Comparison of ENCODE assay signal across 8 cellular contexts in genomic region chr12:132687211-132688164, GRCh38. TPM values are rescaled to one million over a fixed set of nuclear protein-coding genes. Genes with fewer than 3 reads are reported as not detected.
DNase-seq lines count a peak whose midpoint lies in the region; ATAC-seq and TF ChIP-seq lines count a peak whose summit lies in the region.

POLE (minus strand) TSS chr12:132687342; CDS start chr12:132687315, 27 bp downstream.
PXMP2 (plus strand) TSS chr12:132687587; CDS start chr12:132687671, 84 bp downstream.

- H3K27ac Mint-ChIP-seq in activated naive CD4-positive, alpha-beta T cell treated with anti-CD3 and anti-CD28 coated beads, Interleukin-2, amount 50 U/mL, for 72 hours: peak within 1 kb of the TSS; percentile 77 to 88

- intact Hi-C loops in head of caudate nucleus (cut with DNase I) (no loop called here), ovary (cut with DNase I) (no loop called here)

- TF ChIP-seq POLR2A in ovary (IDR thresholded peaks at IDR 0.05): peak; percentile 18

- WGBS in ovary, 3 donors: 0 to 1% (median 1%) methylated on average over 74 to 134 of the region's 134 CpGs

- peaks cover 10 to 11% of the 10 kb centered on the region in 2 donors for H3K36me3 Mint-ChIP-seq in activated naive CD4-positive, alpha-beta T cell treated with anti-CD3 and anti-CD28 coated beads, Interleukin-2, amount 50 U/mL, for 72 hours

- H3K9me3 Mint-ChIP-seq in activated naive CD4-positive, alpha-beta T cell treated with anti-CD3 and anti-CD28 coated beads, Interleukin-2, amount 50 U/mL, for 72 hours: no peaks in the 10 kb centered on the region

- H3K36me3 ChIP-seq in ovary (no peaks in the 10 kb centered on the region), thoracic aorta (no peaks in the 10 kb centered on the region)

- H3K4me3 ChIP-seq in GM12875 (ENCODE audit: low read depth, low read length) (peak within 1 kb of the TSS; percentile 78), ovary (peak within 1 kb of the TSS; percentile 81), thoracic aorta (peak within 1 kb of the TSS; percentile 98)

- H3K27ac ChIP-seq in ovary: peak within 1 kb of the TSS; percentile 53 to 57
- peak within 1 kb of the TSS; percentile 59 to 71 for H3K27ac ChIP-seq in thoracic aorta

- peak; percentile 88 for DNase-seq in NCI-H128 (lab: John Stamatoyannopoulos, UW; ENCODE audit: unreplicated experiment)
- peak; percentile 66 for DNase-seq in SKM-1 treated with dmso at 0.1 percent for 144 hours (lab: John Stamatoyannopoulos, UW; ENCODE audit: unreplicated experiment)
- DNase-seq in activated naive CD4-positive, alpha-beta T cell treated with anti-CD3 and anti-CD28 coated beads, Interleukin-2, amount 50 U/mL, for 72 hours (ENCODE audit: low spot score in 2 of 2): peak; percentile 92 to 93
- peak; percentile 81 to 97 (median 93) for DNase-seq in head of caudate nucleus
- peak; percentile 96 to 99 (median 98) for DNase-seq in ovary
- peak; percentile 84 for DNase-seq in thoracic aorta (ENCODE audit: low spot score)

- no peaks in the 10 kb centered on the region for H3K27me3 ChIP-seq in ovary
- no peaks in the 10 kb centered on the region for H3K27me3 ChIP-seq in thoracic aorta (replicated peaks; ENCODE audit: insufficient read depth)

- ATAC-seq in HG02759 (IDR thresholded peaks at IDR 0.05; ENCODE audit: unreplicated experiment) (peak; percentile 95), thoracic aorta (ENCODE audit: insufficient number of reproducible peaks, low FRiP score, low read depth) (peak; percentile 94)
- ATAC-seq in activated naive CD4-positive, alpha-beta T cell treated with anti-CD3 and anti-CD28 coated beads, Interleukin-2, amount 50 U/mL, for 72 hours: peak; percentile 92 to 96

- peaks cover 12% of the 10 kb centered on the region for H3K4me1 ChIP-seq in ovary (ENCODE audit: insufficient read depth)
- peaks cover 5 to 18% of the 10 kb centered on the region in 2 donors for H3K4me1 ChIP-seq in thoracic aorta (ENCODE audit: control insufficient read depth in 1 of 2, low read depth in 2 of 2)

- H3K9me3 ChIP-seq in ovary (no peaks in the 10 kb centered on the region), thoracic aorta (no peaks in the 10 kb centered on the region)

- TF ChIP-seq CTCF in GM12875 (IDR thresholded peaks at IDR 0.05; ENCODE audit: borderline replicate concordance, insufficient read depth, low read depth, low read length) (no peak), ovary (IDR thresholded peaks at IDR 0.05) (peak in 2 of 3 donors; percentile 12 to 36), thoracic aorta (IDR thresholded peaks at IDR 0.05) (no peak)

- no peak for TF ChIP-seq EP300 in ovary (IDR thresholded peaks at IDR 0.05)

RNA-seq across cellular contexts. Expression of gene POLE, which starts in this region (rescaled TPM):
- total RNA-seq in activated naive CD4-positive, alpha-beta T cell treated with anti-CD3 and anti-CD28 coated beads, Interleukin-2, amount 50 U/mL, for 72 hours: 100 to 1,000 TPM; 164 to 177 TPM
- total RNA-seq in ovary: 10 to 100 TPM; 12.5 to 34.7 (median 27.3) TPM
- polyA plus RNA-seq in ovary: 10 to 100 TPM; 15.2 to 16.8 TPM
- total RNA-seq in thoracic aorta: 10 to 100 TPM; 41.3 to 45.7 TPM

RNA-seq across cellular contexts. Expression of gene PXMP2, which starts in this region (rescaled TPM):
- total RNA-seq in activated naive CD4-positive, alpha-beta T cell treated with anti-CD3 and anti-CD28 coated beads, Interleukin-2, amount 50 U/mL, for 72 hours: 10 to 100 TPM in 1 of 2 donors, 1 to 10 TPM in 1; 4.5 to 11.6 TPM
- total RNA-seq in ovary: 10 to 100 TPM; 23.6 to 45.0 (median 27.4) TPM
- polyA plus RNA-seq in ovary: 10 to 100 TPM; 12.4 to 37.1 TPM
- total RNA-seq in thoracic aorta: 10 to 100 TPM; 56.9 to 62.7 TPM

Comparison
In these comparisons a context has a peak if more than half of its experiments do, and no peak if none do; other contexts are left out.
1. Peak in every context shown above with its lines: DNase-seq, ATAC-seq, H3K4me3 ChIP-seq and H3K27ac ChIP-seq.
2. CTCF ChIP-seq: peak in ovary (2 of 3); none in GM12875 (single experiment) and thoracic aorta (single experiment).